In the genomic region with DNA sequence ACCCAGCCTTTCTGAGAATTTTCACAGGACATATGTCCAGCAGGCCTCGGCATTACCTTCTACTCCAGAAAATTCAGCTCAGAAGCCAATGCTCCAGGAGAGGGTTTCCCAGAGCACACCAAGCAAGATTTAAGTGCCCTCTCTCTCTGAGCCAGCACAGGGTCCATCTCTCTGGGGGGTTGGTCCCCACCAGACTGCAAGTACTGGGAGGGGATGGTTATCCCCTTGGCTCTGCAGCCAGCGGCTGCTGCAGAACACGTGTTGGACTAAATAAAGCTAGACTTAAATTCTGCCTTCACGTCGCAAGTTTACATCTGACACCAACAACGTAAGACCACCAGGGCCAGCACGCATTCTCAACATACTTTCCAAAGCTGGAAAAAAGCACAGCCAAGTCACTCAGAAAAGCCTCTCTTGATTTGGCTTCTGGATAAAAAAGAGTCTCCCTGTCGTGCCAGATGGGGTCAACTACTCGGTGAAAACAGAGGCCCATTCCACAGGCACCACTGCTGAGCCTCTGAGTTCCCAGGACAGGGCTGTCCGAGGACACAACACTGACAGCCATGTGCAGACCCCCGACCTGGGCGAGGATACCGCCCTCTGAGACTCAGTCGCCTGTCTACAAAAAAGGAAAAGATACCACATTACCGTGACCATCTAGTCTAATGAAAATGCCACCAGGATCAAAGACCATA, we compare ENCODE assay signal across 18 cellular contexts.
DNase-seq lines count a peak whose midpoint lies in the region; ATAC-seq and TF ChIP-seq lines count a peak whose summit lies in the region.
"Had no signal": no experiment of that assay in that cellular context is flagged by ENCODE, and none has a peak within 500 bp of the region (broad histone marks: within the 10 kb centered on the region; RNA-seq: fewer than 3 reads in every experiment).

No MANE protein-coding gene starts in this region.

- no peaks in the 10 kb centered on the region for H3K9me3 ChIP-seq in heart right ventricle
- H3K9me3 ChIP-seq: SK-N-SH, transverse colon had no signal

- H3K27me3 Mint-ChIP-seq in endothelial cell (ENCODE audit: unreplicated experiment) (peaks cover 6% of the 10 kb centered on the region), nephron (ENCODE audit: low read depth) (no peaks in the 10 kb centered on the region), type B pancreatic cell (no peaks in the 10 kb centered on the region)

- no peak for ATAC-seq in heart right ventricle
- ATAC-seq in foreskin keratinocyte = no peak
- no peak for ATAC-seq in HG03460 (IDR thresholded peaks at IDR 0.05; ENCODE audit: unreplicated experiment)
- ATAC-seq: sciatic nerve had no signal

- H3K36me3 Mint-ChIP-seq in endothelial cell (ENCODE audit: low read depth, unreplicated experiment) (peaks cover 18% of the 10 kb centered on the region), nephron (ENCODE audit: low read depth) (peaks cover 57% of the 10 kb centered on the region), type B pancreatic cell (peaks cover 32% of the 10 kb centered on the region)
- H3K36me3 Mint-ChIP-seq: activated naive CD4-positive, alpha-beta T cell treated with anti-CD3 and anti-CD28 coated beads, Interleukin-2, amount 10 ng/mL, durations not matched to agents 7 days and 5 days had no signal

- H3K4me1 Mint-ChIP-seq in endothelial cell (ENCODE audit: unreplicated experiment) (peaks cover 23% of the 10 kb centered on the region), nephron (peaks cover 72% of the 10 kb centered on the region), type B pancreatic cell (ENCODE audit: unreplicated experiment) (peaks cover 41% of the 10 kb centered on the region)
- H3K4me1 Mint-ChIP-seq: activated naive CD4-positive, alpha-beta T cell treated with anti-CD3 and anti-CD28 coated beads, Interleukin-2, amount 10 ng/mL, durations not matched to agents 7 days and 5 days had no signal

- peaks cover 0 to 30% (median 0%) of the 10 kb centered on the region in 9 donors for H3K36me3 ChIP-seq in heart right ventricle
- H3K36me3 ChIP-seq: transverse colon had no signal

- TF ChIP-seq CTCF in heart right ventricle (IDR thresholded peaks at IDR 0.05) (no peak), endothelial cell (IDR thresholded peaks at IDR 0.05; ENCODE audit: unreplicated experiment) (no peak), nephron (IDR thresholded peaks at IDR 0.05; ENCODE audit: unreplicated experiment in 3 of 3) (no peak), type B pancreatic cell (conservative IDR thresholded peaks at IDR 0.05) (no peak), foreskin keratinocyte (conservative IDR thresholded peaks at IDR 0.05) (no peak)

- DNase-seq in heart right ventricle (no peak), cardiac septum (ENCODE audit: low spot score) (no peak), endothelial cell (ENCODE audit: low spot score) (no peak), type B pancreatic cell (ENCODE audit: extremely low spot score, unreplicated experiment) (no peak), NCI-H2196 treated with DMSO at 0.1 percent for 48 hours (lab: John Stamatoyannopoulos, UW; ENCODE audit: unreplicated experiment) (no peak), foreskin keratinocyte (no peak)
- DNase-seq: activated CD4-positive, alpha-beta T cell treated with anti-CD3 and anti-CD28 coated beads, Interleukin-2, amount 50 U/mL, for 1 hour; activated naive CD4-positive, alpha-beta T cell treated with anti-CD3 and anti-CD28 coated beads, Interleukin-2, amount 10 ng/mL, durations not matched to agents 7 days and 5 days; activated T-cell treated with anti-CD3 and anti-CD28 coated beads for 4 hours; DMS79 treated with DMSO at 0.1 percent for 48 hours; NCI-H1048; NCI-H2081; NCI-H526; SK-N-SH; transverse colon had no signal

- H3K4me3 Mint-ChIP-seq in endothelial cell (ENCODE audit: unreplicated experiment) (peak overlapping the region; percentile 31), nephron (no peak overlapping the region), type B pancreatic cell (no peak overlapping the region)
- H3K4me3 Mint-ChIP-seq: activated naive CD4-positive, alpha-beta T cell treated with anti-CD3 and anti-CD28 coated beads, Interleukin-2, amount 10 ng/mL, durations not matched to agents 7 days and 5 days had no signal

- H3K4me1 ChIP-seq in heart right ventricle = peaks cover 17 to 82% (median 50%) of the 10 kb centered on the region in 9 donors
- peaks cover 11% of the 10 kb centered on the region for H3K4me1 ChIP-seq in foreskin keratinocyte

- 59 to 70% methylated on average over 15 of the region's 15 CpGs for WGBS in heart right ventricle, 2 donors

- H3K27ac Mint-ChIP-seq in endothelial cell (ENCODE audit: unreplicated experiment) (peak overlapping the region; percentile 61), nephron (peak overlapping the region; percentile 69 to 84 (median 70)), type B pancreatic cell (peak overlapping the region; percentile 68)
- H3K27ac Mint-ChIP-seq: activated naive CD4-positive, alpha-beta T cell treated with anti-CD3 and anti-CD28 coated beads, Interleukin-2, amount 10 ng/mL, durations not matched to agents 7 days and 5 days had no signal

- no peak overlapping the region for H3K4me3 ChIP-seq in heart right ventricle
- H3K4me3 ChIP-seq: transverse colon had no signal

- H3K27me3 ChIP-seq in heart right ventricle (no peaks in the 10 kb centered on the region), foreskin keratinocyte (no peaks in the 10 kb centered on the region)
- H3K27me3 ChIP-seq: transverse colon had no signal

- intact Hi-C loops in heart right ventricle (cut with DNase I) (loop anchor here in 3 of 10 donors (5.0 kb wide), 3 partner anchors 39 to 74 kb away; no protein-coding TSS in a partner anchor), cardiac septum (cut with DNase I) (loop anchor here (2.0 to 5.0 kb wide), 2 partner anchors 39 to 76 kb away; no protein-coding TSS in a partner anchor)

- no peaks in the 10 kb centered on the region for H3K9me3 Mint-ChIP-seq in endothelial cell (ENCODE audit: unreplicated experiment)
- no peaks in the 10 kb centered on the region for H3K9me3 Mint-ChIP-seq in nephron
- H3K9me3 Mint-ChIP-seq in type B pancreatic cell = no peaks in the 10 kb centered on the region
- H3K9me3 Mint-ChIP-seq: activated naive CD4-positive, alpha-beta T cell treated with anti-CD3 and anti-CD28 coated beads, Interleukin-2, amount 10 ng/mL, durations not matched to agents 7 days and 5 days had no signal

- H3K27ac ChIP-seq in heart right ventricle (peak overlapping the region in 9 of 10 donors; percentile 61 to 89 (median 80)), foreskin keratinocyte (no peak overlapping the region)
